Comparison of ENCODE assay signal across 1 cellular context in the genomic region with DNA sequence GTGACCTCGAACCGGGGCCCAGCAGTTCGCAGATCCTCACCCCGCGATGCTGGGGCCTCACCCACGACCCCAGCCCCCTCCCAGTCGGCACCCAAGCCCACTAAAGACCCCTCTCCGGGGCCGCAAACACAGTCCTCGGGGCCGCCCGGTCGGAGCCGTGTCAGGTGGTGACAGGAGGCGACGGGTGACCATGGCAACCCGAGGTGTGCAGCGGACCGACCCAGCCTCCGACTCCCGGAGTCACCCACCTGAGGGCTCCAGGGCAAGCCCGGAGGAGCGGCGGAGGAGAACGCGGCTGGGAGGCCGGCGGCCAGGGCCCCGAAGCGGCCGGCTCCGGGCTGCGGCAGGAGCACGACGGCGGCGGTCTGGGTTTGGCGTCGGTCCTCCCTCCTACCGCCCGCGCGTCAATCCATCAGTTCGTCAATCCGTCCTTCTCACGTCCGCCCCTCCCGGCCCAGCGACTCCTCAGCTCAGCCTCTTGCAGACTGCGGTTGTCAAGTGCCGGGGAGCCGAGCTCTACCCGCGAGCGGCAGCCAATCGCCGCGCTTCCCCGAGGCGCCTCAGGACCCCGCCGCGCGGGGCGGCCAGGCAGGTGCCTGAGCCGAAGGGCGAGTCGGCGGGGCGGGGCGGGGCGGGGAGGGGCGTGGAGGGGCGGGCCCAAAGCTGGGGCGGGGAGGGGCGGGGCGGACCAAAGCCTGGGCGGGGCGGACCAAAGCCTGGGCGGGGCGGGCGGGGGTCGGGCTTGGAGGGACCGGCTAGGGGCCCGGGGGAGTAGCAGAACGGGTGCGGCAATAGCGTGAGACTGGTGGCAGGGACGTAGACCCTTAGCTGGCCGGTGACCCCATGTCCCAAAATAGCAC.
TF ChIP-seq lines count a peak whose summit lies in the region.

A gene (minus strand): TSS at position 489 of the 860 bp plus-strand sequence. CDS start 18,590 bp downstream, outside the sequence.

TF ChIP-seq in H1, 55 proteins besides CTCF, POLR2A, EP300 and RAD21:
- TF ChIP-seq CBX5 (IDR thresholded peaks at IDR 0.05; ENCODE audit: low read depth, low read length) = no peak
- TF ChIP-seq GABPA (IDR thresholded peaks at IDR 0.05; ENCODE audit: borderline replicate concordance, insufficient read depth, low read length) = no peak
- no peak for TF ChIP-seq RNF2 (IDR thresholded peaks at IDR 0.05; ENCODE audit: borderline replicate concordance, low read depth, low read length, missing control alignments, poor library complexity, severe bottlenecking)
- TF ChIP-seq NANOG (IDR thresholded peaks at IDR 0.05; ENCODE audit: insufficient read depth, low read depth, low read length, poor library complexity, severe bottlenecking) = peak; percentile 37
- no peak for TF ChIP-seq YY1 (IDR thresholded peaks at IDR 0.05; ENCODE audit: low read depth, low read length)
- TF ChIP-seq HDAC6 (IDR thresholded peaks at IDR 0.05; ENCODE audit: low read depth, low read length) = no peak
- no peak for TF ChIP-seq POU5F1 (IDR thresholded peaks at IDR 0.05; ENCODE audit: low read depth, low read length)
- TF ChIP-seq CHD2 (IDR thresholded peaks at IDR 0.05; ENCODE audit: low read length) = no peak
- TF ChIP-seq TBP (IDR thresholded peaks at IDR 0.05; ENCODE audit: low read depth, low read length) = peak; percentile 94
- TF ChIP-seq, protein P1, sequence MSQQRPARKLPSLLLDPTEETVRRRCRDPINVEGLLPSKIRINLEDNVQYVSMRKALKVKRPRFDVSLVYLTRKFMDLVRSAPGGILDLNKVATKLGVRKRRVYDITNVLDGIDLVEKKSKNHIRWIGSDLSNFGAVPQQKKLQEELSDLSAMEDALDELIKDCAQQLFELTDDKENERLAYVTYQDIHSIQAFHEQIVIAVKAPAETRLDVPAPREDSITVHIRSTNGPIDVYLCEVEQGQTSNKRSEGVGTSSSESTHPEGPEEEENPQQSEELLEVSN (IDR thresholded peaks at IDR 0.05) = peak; percentile 36
- peak; percentile 67 for TF ChIP-seq KDM4A (IDR thresholded peaks at IDR 0.05; ENCODE audit: low read depth, low read length, severe bottlenecking)
- peak; percentile 6; the same call in 1 of the 2 replicates for TF ChIP-seq TEAD4 (IDR thresholded peaks at IDR 0.05; ENCODE audit: low read depth, low read length)
- TF ChIP-seq, protein P2, sequence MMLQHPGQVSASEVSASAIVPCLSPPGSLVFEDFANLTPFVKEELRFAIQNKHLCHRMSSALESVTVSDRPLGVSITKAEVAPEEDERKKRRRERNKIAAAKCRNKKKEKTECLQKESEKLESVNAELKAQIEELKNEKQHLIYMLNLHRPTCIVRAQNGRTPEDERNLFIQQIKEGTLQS (IDR thresholded peaks at IDR 0.05; ENCODE audit: insufficient read depth, low read depth, low read length) = no peak
- TF ChIP-seq CEBPB (IDR thresholded peaks at IDR 0.05; ENCODE audit: low read depth, low read length) = no peak
- no peak for TF ChIP-seq JUND (IDR thresholded peaks at IDR 0.05; ENCODE audit: low read length)
- TF ChIP-seq BACH1 (IDR thresholded peaks at IDR 0.05; ENCODE audit: low read length) = no peak
- TF ChIP-seq, protein P3, sequence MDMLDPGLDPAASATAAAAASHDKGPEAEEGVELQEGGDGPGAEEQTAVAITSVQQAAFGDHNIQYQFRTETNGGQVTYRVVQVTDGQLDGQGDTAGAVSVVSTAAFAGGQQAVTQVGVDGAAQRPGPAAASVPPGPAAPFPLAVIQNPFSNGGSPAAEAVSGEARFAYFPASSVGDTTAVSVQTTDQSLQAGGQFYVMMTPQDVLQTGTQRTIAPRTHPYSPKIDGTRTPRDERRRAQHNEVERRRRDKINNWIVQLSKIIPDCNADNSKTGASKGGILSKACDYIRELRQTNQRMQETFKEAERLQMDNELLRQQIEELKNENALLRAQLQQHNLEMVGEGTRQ (IDR thresholded peaks at IDR 0.05; ENCODE audit: low read length) = no peak
- TF ChIP-seq ZNF274 (IDR thresholded peaks at IDR 0.05; ENCODE audit: borderline replicate concordance, extremely low read depth, low read length) = no peak
- TF ChIP-seq, protein P4, sequence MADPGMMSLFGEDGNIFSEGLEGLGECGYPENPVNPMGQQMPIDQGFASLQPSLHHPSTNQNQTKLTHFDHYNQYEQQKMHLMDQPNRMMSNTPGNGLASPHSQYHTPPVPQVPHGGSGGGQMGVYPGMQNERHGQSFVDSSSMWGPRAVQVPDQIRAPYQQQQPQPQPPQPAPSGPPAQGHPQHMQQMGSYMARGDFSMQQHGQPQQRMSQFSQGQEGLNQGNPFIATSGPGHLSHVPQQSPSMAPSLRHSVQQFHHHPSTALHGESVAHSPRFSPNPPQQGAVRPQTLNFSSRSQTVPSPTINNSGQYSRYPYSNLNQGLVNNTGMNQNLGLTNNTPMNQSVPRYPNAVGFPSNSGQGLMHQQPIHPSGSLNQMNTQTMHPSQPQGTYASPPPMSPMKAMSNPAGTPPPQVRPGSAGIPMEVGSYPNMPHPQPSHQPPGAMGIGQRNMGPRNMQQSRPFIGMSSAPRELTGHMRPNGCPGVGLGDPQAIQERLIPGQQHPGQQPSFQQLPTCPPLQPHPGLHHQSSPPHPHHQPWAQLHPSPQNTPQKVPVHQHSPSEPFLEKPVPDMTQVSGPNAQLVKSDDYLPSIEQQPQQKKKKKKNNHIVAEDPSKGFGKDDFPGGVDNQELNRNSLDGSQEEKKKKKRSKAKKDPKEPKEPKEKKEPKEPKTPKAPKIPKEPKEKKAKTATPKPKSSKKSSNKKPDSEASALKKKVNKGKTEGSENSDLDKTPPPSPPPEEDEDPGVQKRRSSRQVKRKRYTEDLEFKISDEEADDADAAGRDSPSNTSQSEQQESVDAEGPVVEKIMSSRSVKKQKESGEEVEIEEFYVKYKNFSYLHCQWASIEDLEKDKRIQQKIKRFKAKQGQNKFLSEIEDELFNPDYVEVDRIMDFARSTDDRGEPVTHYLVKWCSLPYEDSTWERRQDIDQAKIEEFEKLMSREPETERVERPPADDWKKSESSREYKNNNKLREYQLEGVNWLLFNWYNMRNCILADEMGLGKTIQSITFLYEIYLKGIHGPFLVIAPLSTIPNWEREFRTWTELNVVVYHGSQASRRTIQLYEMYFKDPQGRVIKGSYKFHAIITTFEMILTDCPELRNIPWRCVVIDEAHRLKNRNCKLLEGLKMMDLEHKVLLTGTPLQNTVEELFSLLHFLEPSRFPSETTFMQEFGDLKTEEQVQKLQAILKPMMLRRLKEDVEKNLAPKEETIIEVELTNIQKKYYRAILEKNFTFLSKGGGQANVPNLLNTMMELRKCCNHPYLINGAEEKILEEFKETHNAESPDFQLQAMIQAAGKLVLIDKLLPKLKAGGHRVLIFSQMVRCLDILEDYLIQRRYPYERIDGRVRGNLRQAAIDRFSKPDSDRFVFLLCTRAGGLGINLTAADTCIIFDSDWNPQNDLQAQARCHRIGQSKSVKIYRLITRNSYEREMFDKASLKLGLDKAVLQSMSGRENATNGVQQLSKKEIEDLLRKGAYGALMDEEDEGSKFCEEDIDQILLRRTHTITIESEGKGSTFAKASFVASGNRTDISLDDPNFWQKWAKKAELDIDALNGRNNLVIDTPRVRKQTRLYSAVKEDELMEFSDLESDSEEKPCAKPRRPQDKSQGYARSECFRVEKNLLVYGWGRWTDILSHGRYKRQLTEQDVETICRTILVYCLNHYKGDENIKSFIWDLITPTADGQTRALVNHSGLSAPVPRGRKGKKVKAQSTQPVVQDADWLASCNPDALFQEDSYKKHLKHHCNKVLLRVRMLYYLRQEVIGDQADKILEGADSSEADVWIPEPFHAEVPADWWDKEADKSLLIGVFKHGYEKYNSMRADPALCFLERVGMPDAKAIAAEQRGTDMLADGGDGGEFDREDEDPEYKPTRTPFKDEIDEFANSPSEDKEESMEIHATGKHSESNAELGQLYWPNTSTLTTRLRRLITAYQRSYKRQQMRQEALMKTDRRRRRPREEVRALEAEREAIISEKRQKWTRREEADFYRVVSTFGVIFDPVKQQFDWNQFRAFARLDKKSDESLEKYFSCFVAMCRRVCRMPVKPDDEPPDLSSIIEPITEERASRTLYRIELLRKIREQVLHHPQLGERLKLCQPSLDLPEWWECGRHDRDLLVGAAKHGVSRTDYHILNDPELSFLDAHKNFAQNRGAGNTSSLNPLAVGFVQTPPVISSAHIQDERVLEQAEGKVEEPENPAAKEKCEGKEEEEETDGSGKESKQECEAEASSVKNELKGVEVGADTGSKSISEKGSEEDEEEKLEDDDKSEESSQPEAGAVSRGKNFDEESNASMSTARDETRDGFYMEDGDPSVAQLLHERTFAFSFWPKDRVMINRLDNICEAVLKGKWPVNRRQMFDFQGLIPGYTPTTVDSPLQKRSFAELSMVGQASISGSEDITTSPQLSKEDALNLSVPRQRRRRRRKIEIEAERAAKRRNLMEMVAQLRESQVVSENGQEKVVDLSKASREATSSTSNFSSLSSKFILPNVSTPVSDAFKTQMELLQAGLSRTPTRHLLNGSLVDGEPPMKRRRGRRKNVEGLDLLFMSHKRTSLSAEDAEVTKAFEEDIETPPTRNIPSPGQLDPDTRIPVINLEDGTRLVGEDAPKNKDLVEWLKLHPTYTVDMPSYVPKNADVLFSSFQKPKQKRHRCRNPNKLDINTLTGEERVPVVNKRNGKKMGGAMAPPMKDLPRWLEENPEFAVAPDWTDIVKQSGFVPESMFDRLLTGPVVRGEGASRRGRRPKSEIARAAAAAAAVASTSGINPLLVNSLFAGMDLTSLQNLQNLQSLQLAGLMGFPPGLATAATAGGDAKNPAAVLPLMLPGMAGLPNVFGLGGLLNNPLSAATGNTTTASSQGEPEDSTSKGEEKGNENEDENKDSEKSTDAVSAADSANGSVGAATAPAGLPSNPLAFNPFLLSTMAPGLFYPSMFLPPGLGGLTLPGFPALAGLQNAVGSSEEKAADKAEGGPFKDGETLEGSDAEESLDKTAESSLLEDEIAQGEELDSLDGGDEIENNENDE (IDR thresholded peaks at IDR 0.05; ENCODE audit: insufficient replicate concordance, low read length) = no peak
- TF ChIP-seq, protein P5, sequence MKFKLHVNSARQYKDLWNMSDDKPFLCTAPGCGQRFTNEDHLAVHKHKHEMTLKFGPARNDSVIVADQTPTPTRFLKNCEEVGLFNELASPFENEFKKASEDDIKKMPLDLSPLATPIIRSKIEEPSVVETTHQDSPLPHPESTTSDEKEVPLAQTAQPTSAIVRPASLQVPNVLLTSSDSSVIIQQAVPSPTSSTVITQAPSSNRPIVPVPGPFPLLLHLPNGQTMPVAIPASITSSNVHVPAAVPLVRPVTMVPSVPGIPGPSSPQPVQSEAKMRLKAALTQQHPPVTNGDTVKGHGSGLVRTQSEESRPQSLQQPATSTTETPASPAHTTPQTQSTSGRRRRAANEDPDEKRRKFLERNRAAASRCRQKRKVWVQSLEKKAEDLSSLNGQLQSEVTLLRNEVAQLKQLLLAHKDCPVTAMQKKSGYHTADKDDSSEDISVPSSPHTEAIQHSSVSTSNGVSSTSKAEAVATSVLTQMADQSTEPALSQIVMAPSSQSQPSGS (IDR thresholded peaks at IDR 0.05; ENCODE audit: low read length) = no peak
- TF ChIP-seq PHF8 (conservative IDR thresholded peaks at IDR 0.05; ENCODE audit: low read depth, low read length) = peak; percentile 63; the same call in 1 of the 2 replicates
- TF ChIP-seq CTBP2 (IDR thresholded peaks at IDR 0.05; ENCODE audit: borderline replicate concordance, insufficient read depth, insufficient read length, low read length) = no peak
- no peak for TF ChIP-seq BRCA1 (IDR thresholded peaks at IDR 0.05; ENCODE audit: low read depth, low read length)
- TF ChIP-seq KDM5A (IDR thresholded peaks at IDR 0.05; ENCODE audit: low read length) = no peak
- no peak for TF ChIP-seq RXRA (IDR thresholded peaks at IDR 0.05; ENCODE audit: insufficient read depth, low read depth, low read length)
- no peak for TF ChIP-seq CHD1 (IDR thresholded peaks at IDR 0.05; ENCODE audit: low read depth, low read length)
- 0 out of 2 replicates have a peak, but pooled peaks have one; percentile 41 for TF ChIP-seq SP4 (IDR thresholded peaks at IDR 0.05; ENCODE audit: low read length)
- no peak for TF ChIP-seq MAFK (IDR thresholded peaks at IDR 0.05; ENCODE audit: low read depth, low read length)
- no peak for TF ChIP-seq RFX5 (IDR thresholded peaks at IDR 0.05; ENCODE audit: borderline replicate concordance, low read depth, low read length)
- no peak for TF ChIP-seq EZH2 (IDR thresholded peaks at IDR 0.05; ENCODE audit: low read depth, low read length, severe bottlenecking)
- TF ChIP-seq CREB1 (IDR thresholded peaks at IDR 0.05) = no peak
- TF ChIP-seq KDM1A (IDR thresholded peaks at IDR 0.05; ENCODE audit: borderline replicate concordance, low read length) = no peak
- peak; percentile 75 for TF ChIP-seq ASH2L (IDR thresholded peaks at IDR 0.05; ENCODE audit: low read length)
- TF ChIP-seq TCF12 (IDR thresholded peaks at IDR 0.05; ENCODE audit: low read depth, low read length) = no peak
- peak; percentile 98 for TF ChIP-seq TAF1 (IDR thresholded peaks at IDR 0.05; ENCODE audit: low read depth, low read length)
- no peak for TF ChIP-seq GTF2F1 (IDR thresholded peaks at IDR 0.05; ENCODE audit: borderline replicate concordance, low read depth, low read length)
- 0 out of 4 replicates have a peak, but pooled peaks of 1 of the 2 experiments have one; percentile 56 for TF ChIP-seq HDAC2 (IDR thresholded peaks at IDR 0.05; ENCODE audit: borderline replicate concordance in 1 of 2, low read depth in 2 of 2, low read length in 2 of 2)
- no peak for TF ChIP-seq JUN (IDR thresholded peaks at IDR 0.05; ENCODE audit: low read depth, low read length)
- TF ChIP-seq NRF1 (IDR thresholded peaks at IDR 0.05; ENCODE audit: low read depth, low read length) = no peak
- TF ChIP-seq CBX8 (IDR thresholded peaks at IDR 0.05; ENCODE audit: borderline replicate concordance, low read depth, low read length) = no peak
- TF ChIP-seq, protein P6, sequence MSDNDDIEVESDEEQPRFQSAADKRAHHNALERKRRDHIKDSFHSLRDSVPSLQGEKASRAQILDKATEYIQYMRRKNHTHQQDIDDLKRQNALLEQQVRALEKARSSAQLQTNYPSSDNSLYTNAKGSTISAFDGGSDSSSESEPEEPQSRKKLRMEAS (IDR thresholded peaks at IDR 0.05) = peak; percentile 27; the same call in 1 of the 2 replicates
- TF ChIP-seq POLR2AphosphoS5 (IDR thresholded peaks at IDR 0.05; ENCODE audit: low read depth, low read length) = peak; percentile 87
- TF ChIP-seq SAP30 (IDR thresholded peaks at IDR 0.05; ENCODE audit: insufficient read depth, insufficient replicate concordance, low read length) = no peak
- TF ChIP-seq SIN3A (conservative IDR thresholded peaks at IDR 0.05 in 1 of 2, IDR thresholded peaks at IDR 0.05 in 1 of 2; ENCODE audit: low read depth in 1 of 2, low read length in 2 of 2) = peak in 1 of 2 experiments; percentile 55; a peak in 2 of 4 replicates
- peak; percentile 56 for TF ChIP-seq RBBP5 (IDR thresholded peaks at IDR 0.05; ENCODE audit: borderline replicate concordance, low read depth, low read length)
- no peak for TF ChIP-seq SRF (IDR thresholded peaks at IDR 0.05; ENCODE audit: low read depth, low read length)
- no peak for TF ChIP-seq SP1 (IDR thresholded peaks at IDR 0.05; ENCODE audit: low read depth, low read length)
- no peak for TF ChIP-seq SP2 (IDR thresholded peaks at IDR 0.05; ENCODE audit: low read length)
- no peak for TF ChIP-seq SIX5 (IDR thresholded peaks at IDR 0.05; ENCODE audit: low read depth, low read length)
- peak; percentile 94 for TF ChIP-seq TAF7 (optimal IDR thresholded peaks at IDR 0.05; ENCODE audit: borderline replicate concordance, low read depth, low read length)
